In genomic region chr22:44676441-44677298, GRCh38 we compare ENCODE assay signal across 11 cellular contexts. TPM values are rescaled to one million over a fixed set of nuclear protein-coding genes. Genes with fewer than 3 reads are reported as not detected.
DNase-seq lines count a peak whose midpoint lies in the region; TF ChIP-seq lines count a peak whose summit lies in the region.
"Had no signal": no experiment of that assay in that cellular context is flagged by ENCODE, and none has a peak within 500 bp of the region (broad histone marks: within the 10 kb centered on the region; RNA-seq: fewer than 3 reads in every experiment).

No MANE protein-coding gene starts in this region.

- H3K27ac ChIP-seq in BLaER1 treated with 17β-estradiol and CSF1 and Interleukin-3, amounts not matched to agents 10 nM and 100 nM: peak overlapping the region in 8 of 11 experiments; percentile 2 to 70 (median 24); a peak in 11 of 22 replicates
- H3K27ac ChIP-seq in HUES64 (ENCODE audit: low read depth, low read length) (no peak overlapping the region), mesenchymal stem cell (ENCODE audit: low read length, poor library complexity, severe bottlenecking) (peak overlapping the region; percentile 22)

- peak overlapping the region; percentile 89 for H4K91ac ChIP-seq in mesenchymal stem cell (ENCODE audit: low read length)

- H3K14ac ChIP-seq in mesenchymal stem cell (ENCODE audit: low read length in 2 of 2): peak overlapping the region in 1 of 2 experiments; percentile 86

- H3K27me3 ChIP-seq in BLaER1 treated with 17β-estradiol and CSF1 and Interleukin-3, amounts not matched to agents 10 nM and 100 nM: no peaks in the 10 kb centered on the region
- H3K27me3 ChIP-seq in HUES64 (ENCODE audit: insufficient read depth, low read length) (no peaks in the 10 kb centered on the region), mesenchymal stem cell (ENCODE audit: control insufficient read depth in 1 of 2, insufficient read depth in 1 of 2, low read length in 2 of 2) (no peaks in the 10 kb centered on the region)

- H3K4me2 ChIP-seq in BLaER1 treated with 17β-estradiol and CSF1 and Interleukin-3, amounts not matched to agents 10 nM and 100 nM: peak overlapping the region; percentile 68 to 91 (median 82)
- peak overlapping the region; percentile 79 for H3K4me2 ChIP-seq in mesenchymal stem cell (ENCODE audit: low read length, poor library complexity, severe bottlenecking)

- no peaks in the 10 kb centered on the region for H3K36me3 Mint-ChIP-seq in activated naive CD8-positive, alpha-beta T cell treated with anti-CD3 and anti-CD28 coated beads for 36 hours

- peaks cover 6% of the 10 kb centered on the region for H3K79me1 ChIP-seq in mesenchymal stem cell (replicated peaks; ENCODE audit: low read length, poor library complexity, severe bottlenecking)

- H4K20me1 ChIP-seq in BLaER1 treated with 17β-estradiol and CSF1 and Interleukin-3, amounts not matched to agents 10 nM and 100 nM: peaks cover 0 to 100% (median 0%) of the 10 kb centered on the region in 11 experiments; a peak in 8 of 22 replicates

- no peaks in the 10 kb centered on the region for H3K9me3 Mint-ChIP-seq in activated naive CD8-positive, alpha-beta T cell treated with anti-CD3 and anti-CD28 coated beads for 36 hours

- CTCF ChIA-PET in HEK293T (lab: Yijun Ruan, JAX): no interaction called here

- POLR2A ChIA-PET in HEK293T (lab: Yijun Ruan, JAX): no interaction called here

- peak overlapping the region; percentile 54 to 64 for H3K18ac ChIP-seq in mesenchymal stem cell (ENCODE audit: low read depth in 1 of 2, low read length in 2 of 2)

- H3K23ac ChIP-seq in mesenchymal stem cell (ENCODE audit: low read length in 2 of 2): peak overlapping the region in 1 of 2 experiments; percentile 19

- peak overlapping the region; percentile 69 for H3K4me3 Mint-ChIP-seq in activated naive CD8-positive, alpha-beta T cell treated with anti-CD3 and anti-CD28 coated beads for 36 hours

- H3K4me1 ChIP-seq in BLaER1 treated with 17β-estradiol and CSF1 and Interleukin-3, amounts not matched to agents 10 nM and 100 nM: peaks cover 41 to 99% (median 55%) of the 10 kb centered on the region in 10 experiments
- H3K4me1 ChIP-seq in HUES64 (ENCODE audit: insufficient read depth, low read length): peaks cover 8% of the 10 kb centered on the region; the same call in 1 of the 2 replicates
- peaks cover 40% of the 10 kb centered on the region for H3K4me1 ChIP-seq in mesenchymal stem cell (ENCODE audit: control insufficient read depth, insufficient read depth, low read depth, low read length)

- H3K4me3 ChIP-seq in BLaER1 treated with 17β-estradiol and CSF1 and Interleukin-3, amounts not matched to agents 10 nM and 100 nM: no peak overlapping the region
- no peak overlapping the region for H3K4me3 ChIP-seq in HUES64 (ENCODE audit: low read length)
- peak overlapping the region in 1 of 2 experiments; percentile 29 for H3K4me3 ChIP-seq in mesenchymal stem cell (ENCODE audit: insufficient read depth in 1 of 2, low read depth in 1 of 2, low read length in 2 of 2)

- no peaks in the 10 kb centered on the region for H3K9me3 ChIP-seq in BLaER1 treated with 17β-estradiol and CSF1 and Interleukin-3, amounts not matched to agents 10 nM and 100 nM (replicated peaks in 1 of 11)
- H3K9me3 ChIP-seq in HUES64 (ENCODE audit: insufficient read depth, low read depth, low read length) (no peaks in the 10 kb centered on the region), mesenchymal stem cell (ENCODE audit: control insufficient read depth, low read length) (no peaks in the 10 kb centered on the region)

- H3K36me3 ChIP-seq in BLaER1 treated with 17β-estradiol and CSF1 and Interleukin-3, amounts not matched to agents 10 nM and 100 nM: peaks cover 0 to 67% (median 0%) of the 10 kb centered on the region in 11 experiments; a peak in 4 of 22 replicates
- H3K36me3 ChIP-seq in HUES64 (ENCODE audit: insufficient read depth, low read length) (no peaks in the 10 kb centered on the region), mesenchymal stem cell (ENCODE audit: control insufficient read depth in 1 of 2, insufficient read depth in 2 of 2, low read depth in 1 of 2, low read length in 2 of 2) (no peaks in the 10 kb centered on the region)

- H4K8ac ChIP-seq in mesenchymal stem cell (ENCODE audit: low read length): peak overlapping the region; percentile 76

- H2AFZ ChIP-seq in mesenchymal stem cell (ENCODE audit: low read depth, low read length): no peak overlapping the region

- DNase-seq in activated naive CD8-positive, alpha-beta T cell treated with anti-CD3 and anti-CD28 coated beads for 36 hours: no peak
- peak; percentile 51 for DNase-seq in mesenchymal stem cell
- DNase-seq in NCI-H2029 treated with DMSO at 0.1 percent for 48 hours (lab: John Stamatoyannopoulos, UW): no peak
- DNase-seq in HEK293T (ENCODE audit: extremely low spot score): no peak
- DNase-seq in NCI-H510A (lab: John Stamatoyannopoulos, UW): no peak
- DNase-seq in stimulated activated CD4-positive, alpha-beta T cell treated with anti-CD3 and anti-CD28 coated beads, Interleukin-2, amount 100 ng/mL, for 24 hours: no peak
- DNase-seq: activated CD4-positive, alpha-beta T cell treated with anti-CD3 and anti-CD28 coated beads, Interleukin-2, amount 50 U/mL, for 4 hours; cortex of kidney; NCI-H510A treated with DMSO at 0.1 percent for 48 hours had no signal

- no peak overlapping the region for H2BK120ac ChIP-seq in mesenchymal stem cell (ENCODE audit: low read depth, low read length)

- no peak overlapping the region for H3K27ac Mint-ChIP-seq in activated naive CD8-positive, alpha-beta T cell treated with anti-CD3 and anti-CD28 coated beads for 36 hours

- H3K27me3 Mint-ChIP-seq in activated naive CD8-positive, alpha-beta T cell treated with anti-CD3 and anti-CD28 coated beads for 36 hours: no peaks in the 10 kb centered on the region

- peak overlapping the region; percentile 6 for H2BK15ac ChIP-seq in mesenchymal stem cell (ENCODE audit: low read depth, poor library complexity, severe bottlenecking)

- 74% methylated on average over 20 of the region's 20 CpGs for WGBS in HUES64
- 53% methylated on average over 20 of the region's 20 CpGs for WGBS in mesenchymal stem cell

- peak overlapping the region; percentile 11 to 28 for H3K4ac ChIP-seq in mesenchymal stem cell (ENCODE audit: low read depth in 1 of 2, low read length in 2 of 2)

- peak overlapping the region; percentile 24 for H2AK5ac ChIP-seq in mesenchymal stem cell (ENCODE audit: low read length, severe bottlenecking)

- peak overlapping the region; percentile 33 for H2BK5ac ChIP-seq in mesenchymal stem cell (ENCODE audit: low read depth, low read length, poor library complexity, severe bottlenecking)

- peak overlapping the region; percentile 0 to 66 (median 45); a peak in 17 of 22 replicates for H3K9ac ChIP-seq in BLaER1 treated with 17β-estradiol and CSF1 and Interleukin-3, amounts not matched to agents 10 nM and 100 nM
- H3K9ac ChIP-seq in HUES64 (ENCODE audit: low read depth, low read length) (peak overlapping the region; percentile 60), mesenchymal stem cell (ENCODE audit: low read length) (no peak overlapping the region)

- peaks cover 24% of the 10 kb centered on the region for H3K4me1 Mint-ChIP-seq in activated naive CD8-positive, alpha-beta T cell treated with anti-CD3 and anti-CD28 coated beads for 36 hours

- peak overlapping the region; percentile 68 to 92 for H2BK12ac ChIP-seq in mesenchymal stem cell (ENCODE audit: low read length in 2 of 2)

TF ChIP-seq in HEK293T, 16 proteins besides CTCF, POLR2A, EP300 and RAD21:
- TF ChIP-seq BHLHE40 (IDR thresholded peaks at IDR 0.05; ENCODE audit: borderline replicate concordance) (no peak), ELF4 (IDR thresholded peaks at IDR 0.05) (no peak), FOXK2 (IDR thresholded peaks at IDR 0.05) (no peak), FOXA1 (IDR thresholded peaks at IDR 0.05) (no peak), FOXM1 (IDR thresholded peaks at IDR 0.05; ENCODE audit: borderline replicate concordance) (no peak), TARDBP (IDR thresholded peaks at IDR 0.05) (no peak), ZNF384 (IDR thresholded peaks at IDR 0.05) (no peak), HDGF (IDR thresholded peaks at IDR 0.05; ENCODE audit: borderline replicate concordance) (no peak), SUZ12 (IDR thresholded peaks at IDR 0.05) (no peak), L3MBTL2 (conservative IDR thresholded peaks at IDR 0.05) (no peak), CTBP1 (IDR thresholded peaks at IDR 0.05; ENCODE audit: borderline replicate concordance) (no peak), SP1 (IDR thresholded peaks at IDR 0.05) (no peak), LEF1 (IDR thresholded peaks at IDR 0.05; ENCODE audit: borderline replicate concordance) (no peak), ARNT (IDR thresholded peaks at IDR 0.05) (no peak), NFRKB (IDR thresholded peaks at IDR 0.05) (no peak)
- TF ChIP-seq, protein P1, sequence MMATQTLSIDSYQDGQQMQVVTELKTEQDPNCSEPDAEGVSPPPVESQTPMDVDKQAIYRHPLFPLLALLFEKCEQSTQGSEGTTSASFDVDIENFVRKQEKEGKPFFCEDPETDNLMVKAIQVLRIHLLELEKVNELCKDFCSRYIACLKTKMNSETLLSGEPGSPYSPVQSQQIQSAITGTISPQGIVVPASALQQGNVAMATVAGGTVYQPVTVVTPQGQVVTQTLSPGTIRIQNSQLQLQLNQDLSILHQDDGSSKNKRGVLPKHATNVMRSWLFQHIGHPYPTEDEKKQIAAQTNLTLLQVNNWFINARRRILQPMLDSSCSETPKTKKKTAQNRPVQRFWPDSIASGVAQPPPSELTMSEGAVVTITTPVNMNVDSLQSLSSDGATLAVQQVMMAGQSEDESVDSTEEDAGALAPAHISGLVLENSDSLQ (IDR thresholded peaks at IDR 0.05): no peak

RNA-seq across cellular contexts. Expression of gene PRR5, which starts 25.3 kb away (rescaled TPM):
- 8.8 TPM for polyA plus RNA-seq in HUES64 (2013, experiment 1 of 2)
- polyA plus RNA-seq in HUES64 (2013, experiment 2 of 2): 7.9 TPM
- total RNA-seq in activated naive CD8-positive, alpha-beta T cell treated with anti-CD3 and anti-CD28 coated beads for 36 hours: 10 to 100 TPM; 22.3 to 24.6 TPM
- polyA plus RNA-seq in mesenchymal stem cell (2013, experiment 1 of 2): 12.2 TPM
- 12.2 TPM for polyA plus RNA-seq in mesenchymal stem cell (2013, experiment 2 of 2)
